Comparison of ENCODE assay signal across 8 cellular contexts in genomic region chr2:97661927-97662326, GRCh38. TPM values are rescaled to one million over a fixed set of nuclear protein-coding genes. Genes with fewer than 3 reads are reported as not detected.
DNase-seq lines count a peak whose midpoint lies in the region; ATAC-seq and TF ChIP-seq lines count a peak whose summit lies in the region.

No MANE protein-coding gene starts in this region.

- H3K27ac ChIP-seq in heart left ventricle, result peak overlapping the region in 8 of 12 donors; percentile 88 to 99 (median 96)
- no peak overlapping the region for H3K27ac ChIP-seq in lower lobe of right lung
- peak overlapping the region; percentile 18 to 99 (median 80) for H3K27ac ChIP-seq in tibial nerve

- no peaks in the 10 kb centered on the region for H3K9me3 Mint-ChIP-seq in activated T-helper 2 cell treated with anti-CD3 and anti-CD28 coated beads, Interferon-gamma antibody, Interleukin-2, Interleukin-4, amounts not matched to agents 10 μg/mL and 5 μg/mL and 100 μg/mL, durations not matched to agents 14 hours and 24 hours and 36 hours

- H3K9me3 ChIP-seq in heart left ventricle (no peaks in the 10 kb centered on the region), lower lobe of right lung (no peaks in the 10 kb centered on the region), tibial nerve (no peaks in the 10 kb centered on the region)

- H3K4me1 ChIP-seq in heart left ventricle, result peaks cover 4 to 38% (median 30%) of the 10 kb centered on the region in 12 donors
- H3K4me1 ChIP-seq in lower lobe of right lung, result peaks cover 33% of the 10 kb centered on the region
- H3K4me1 ChIP-seq in tibial nerve, result peaks cover 0 to 41% (median 15%) of the 10 kb centered on the region in 4 donors

- H3K4me3 ChIP-seq in heart left ventricle (peak overlapping the region in 8 of 12 donors; percentile 57 to 85 (median 68)), lower lobe of right lung (peak overlapping the region; percentile 79), tibial nerve (peak overlapping the region in 2 of 4 donors; percentile 81 to 97)

- peak overlapping the region; percentile 92 for H3K4me3 Mint-ChIP-seq in activated T-helper 2 cell treated with anti-CD3 and anti-CD28 coated beads, Interferon-gamma antibody, Interleukin-2, Interleukin-4, amounts not matched to agents 10 μg/mL and 5 μg/mL and 100 μg/mL, durations not matched to agents 14 hours and 24 hours and 36 hours (ENCODE audit: low read depth)

- no peak for ATAC-seq in heart left ventricle
- no peak for ATAC-seq in left ventricle myocardium superior
- no peak for ATAC-seq in lower lobe of right lung

- H3K4me1 Mint-ChIP-seq in activated T-helper 2 cell treated with anti-CD3 and anti-CD28 coated beads, Interferon-gamma antibody, Interleukin-2, Interleukin-4, amounts not matched to agents 10 μg/mL and 5 μg/mL and 100 μg/mL, durations not matched to agents 14 hours and 24 hours and 36 hours (ENCODE audit: low read depth), result peaks cover 28% of the 10 kb centered on the region

- no peaks in the 10 kb centered on the region for H3K27me3 Mint-ChIP-seq in activated T-helper 2 cell treated with anti-CD3 and anti-CD28 coated beads, Interferon-gamma antibody, Interleukin-2, Interleukin-4, amounts not matched to agents 10 μg/mL and 5 μg/mL and 100 μg/mL, durations not matched to agents 14 hours and 24 hours and 36 hours (ENCODE audit: low read depth)

- peak overlapping the region; percentile 98 for H3K27ac Mint-ChIP-seq in activated T-helper 2 cell treated with anti-CD3 and anti-CD28 coated beads, Interferon-gamma antibody, Interleukin-2, Interleukin-4, amounts not matched to agents 10 μg/mL and 5 μg/mL and 100 μg/mL, durations not matched to agents 14 hours and 24 hours and 36 hours

- no peak for TF ChIP-seq EP300 in tibial nerve (IDR thresholded peaks at IDR 0.05)

- H3K36me3 Mint-ChIP-seq in activated T-helper 2 cell treated with anti-CD3 and anti-CD28 coated beads, Interferon-gamma antibody, Interleukin-2, Interleukin-4, amounts not matched to agents 10 μg/mL and 5 μg/mL and 100 μg/mL, durations not matched to agents 14 hours and 24 hours and 36 hours (ENCODE audit: low read depth), result peaks cover 46% of the 10 kb centered on the region

- TF ChIP-seq POLR2A in heart left ventricle (IDR thresholded peaks at IDR 0.05) (no peak), tibial nerve (IDR thresholded peaks at IDR 0.05) (no peak)

- intact Hi-C loops in heart left ventricle (cut with DNase I) (loop anchor here in 3 of 10 donors (1.0 to 2.0 kb wide), 2 partner anchors 15 kb away; partner anchors contain the start of gene COX5B (in 2 of the 3)), left ventricle myocardium superior (cut with micrococcal nuclease) (no loop called here), lower lobe of right lung (cut with DNase I) (no loop called here)
- intact Hi-C loops in activated T-helper 2 cell treated with anti-CD3 and anti-CD28 coated beads, Interferon-gamma antibody, Interleukin-2, Interleukin-4, amounts not matched to agents 10 μg/mL and 5 μg/mL and 100 μg/mL, durations not matched to agents 14 hours and 24 hours and 36 hours (cut with micrococcal nuclease), result loop anchor here (1.0 to 5.0 kb wide), 3 partner anchors 83 to 1515 kb away; partner anchors contain the start of gene DUSP2

- WGBS in heart left ventricle, 4 donors, result 80 to 87% (median 82%) methylated on average over 6 of the region's 6 CpGs
- 71 to 83% methylated on average over 6 of the region's 6 CpGs for WGBS in tibial nerve, 2 donors

- no peak for TF ChIP-seq CTCF in heart left ventricle (IDR thresholded peaks at IDR 0.05)
- TF ChIP-seq CTCF in lower lobe of right lung (IDR thresholded peaks at IDR 0.05), result no peak
- no peak for TF ChIP-seq CTCF in tibial nerve (IDR thresholded peaks at IDR 0.05)

- DNase-seq in heart left ventricle (no peak), left ventricle myocardium superior (no peak), lower lobe of right lung (no peak), tibial nerve (ENCODE audit: low spot score in 2 of 2) (no peak), HCEC 1CT (no peak), HK-2 (ENCODE audit: unreplicated experiment) (no peak)
- no peak for DNase-seq in activated T-helper 2 cell treated with anti-CD3 and anti-CD28 coated beads, Interferon-gamma antibody, Interleukin-2, Interleukin-4, amounts not matched to agents 10 μg/mL and 5 μg/mL and 100 μg/mL, durations not matched to agents 14 hours and 24 hours and 36 hours (ENCODE audit: low spot score)
- no peak for DNase-seq in stimulated activated CD4-positive, alpha-beta T cell treated with anti-CD3 and anti-CD28 coated beads, Interleukin-4, amount 100 ng/mL, for 4 hours

- no peaks in the 10 kb centered on the region for H3K27me3 ChIP-seq in heart left ventricle
- no peaks in the 10 kb centered on the region for H3K27me3 ChIP-seq in lower lobe of right lung (ENCODE audit: low read depth)
- no peaks in the 10 kb centered on the region for H3K27me3 ChIP-seq in tibial nerve

- H3K36me3 ChIP-seq in heart left ventricle (peaks cover 0 to 33% (median 27%) of the 10 kb centered on the region in 9 donors), lower lobe of right lung (peaks cover 35% of the 10 kb centered on the region), tibial nerve (peaks cover 0 to 39% (median 9%) of the 10 kb centered on the region in 3 donors)

RNA-seq across cellular contexts. Expression of gene ACTR1B, which starts 1.9 kb away (rescaled TPM):
- total RNA-seq in heart left ventricle (10 to 100 TPM; 62.1 to 84.1 (median 74.9) TPM), left ventricle myocardium superior (60.1 TPM), lower lobe of right lung (56.0 TPM), tibial nerve (100 to 1,000 TPM in 1 of 4 donors, 10 to 100 TPM in 3; 65.1 to 109 (median 85.5) TPM)
- polyA plus RNA-seq in heart left ventricle, result 10 to 100 TPM; 48.7 to 94.9 TPM
- total RNA-seq in activated T-helper 2 cell treated with anti-CD3 and anti-CD28 coated beads, Interferon-gamma antibody, Interleukin-2, Interleukin-4, amounts not matched to agents 10 μg/mL and 5 μg/mL and 100 μg/mL, durations not matched to agents 14 hours and 24 hours and 36 hours, result 142 and 147 TPM in 2 replicates

RNA-seq across cellular contexts. Expression of gene C2orf92, which starts 7.6 kb away (rescaled TPM):
- 1 to 10 TPM; 1.7 to 3.9 (median 2.4) TPM for total RNA-seq in heart left ventricle
- 10 to 100 TPM in 1 of 2 donors, under 1 TPM in 1; 0.89 to 11.0 TPM for polyA plus RNA-seq in heart left ventricle
- 2.3 TPM for total RNA-seq in left ventricle myocardium superior
- total RNA-seq in activated T-helper 2 cell treated with anti-CD3 and anti-CD28 coated beads, Interferon-gamma antibody, Interleukin-2, Interleukin-4, amounts not matched to agents 10 μg/mL and 5 μg/mL and 100 μg/mL, durations not matched to agents 14 hours and 24 hours and 36 hours, result 17.2 and 21.8 TPM in 2 replicates
- total RNA-seq in lower lobe of right lung, result 15.1 TPM
- total RNA-seq in tibial nerve, result 10 to 100 TPM in 2 of 4 donors, 1 to 10 TPM in 2; 4.5 to 65.1 (median 11.6) TPM

RNA-seq across cellular contexts. Expression of gene COX5B, which starts 16.1 kb away (rescaled TPM):
- total RNA-seq in heart left ventricle (1,000 to 10,000 TPM in 7 of 9 donors, 100 to 1,000 TPM in 2; 745 to 2,539 (median 1,214) TPM), left ventricle myocardium superior (1,390 TPM), lower lobe of right lung (164 TPM), tibial nerve (100 to 1,000 TPM; 248 to 409 (median 335) TPM)
- polyA plus RNA-seq in heart left ventricle, result 1,000 to 10,000 TPM; 1,226 to 4,214 TPM
- total RNA-seq in activated T-helper 2 cell treated with anti-CD3 and anti-CD28 coated beads, Interferon-gamma antibody, Interleukin-2, Interleukin-4, amounts not matched to agents 10 μg/mL and 5 μg/mL and 100 μg/mL, durations not matched to agents 14 hours and 24 hours and 36 hours, result 217 and 237 TPM in 2 replicates

RNA-seq across cellular contexts. Expression of gene ZAP70, which starts 51.4 kb away (rescaled TPM):
- total RNA-seq in heart left ventricle (10 to 100 TPM in 1 of 9 donors, 1 to 10 TPM in 2, under 1 TPM in 5, not detected in 1; 0.16 to 13.5 (median 0.87) TPM), left ventricle myocardium superior (1.7 TPM), lower lobe of right lung (8.8 TPM), tibial nerve (10 to 100 TPM in 1 of 4 donors, 1 to 10 TPM in 3; 3.5 to 13.5 (median 5.3) TPM)
- under 1 TPM; 0.58 to 0.65 TPM for polyA plus RNA-seq in heart left ventricle
- total RNA-seq in activated T-helper 2 cell treated with anti-CD3 and anti-CD28 coated beads, Interferon-gamma antibody, Interleukin-2, Interleukin-4, amounts not matched to agents 10 μg/mL and 5 μg/mL and 100 μg/mL, durations not matched to agents 14 hours and 24 hours and 36 hours, result 231 and 234 TPM in 2 replicates
